In genomic region chr2:222427606-222428320, GRCh38 we compare ENCODE assay signal across 1 cellular context.
A peak's percentile ranks its signal among the peaks of the same experiment; 100 is the strongest.
TF ChIP-seq lines count a peak whose summit lies in the region.

No MANE protein-coding gene starts in this region.

TF ChIP-seq in GM23338, 12 proteins besides CTCF, POLR2A, EP300 and RAD21:
- TF ChIP-seq REST (IDR thresholded peaks at IDR 0.05; ENCODE audit: unreplicated experiment) (no peak), JUNB (IDR thresholded peaks at IDR 0.05; ENCODE audit: unreplicated experiment) (no peak), EZH2 (IDR thresholded peaks at IDR 0.05; ENCODE audit: low read depth, unreplicated experiment) (peak; percentile 22), NANOG (IDR thresholded peaks at IDR 0.05; ENCODE audit: borderline replicate concordance) (no peak)
